23 cellular contexts compared by ENCODE assay signal in the genomic region with DNA sequence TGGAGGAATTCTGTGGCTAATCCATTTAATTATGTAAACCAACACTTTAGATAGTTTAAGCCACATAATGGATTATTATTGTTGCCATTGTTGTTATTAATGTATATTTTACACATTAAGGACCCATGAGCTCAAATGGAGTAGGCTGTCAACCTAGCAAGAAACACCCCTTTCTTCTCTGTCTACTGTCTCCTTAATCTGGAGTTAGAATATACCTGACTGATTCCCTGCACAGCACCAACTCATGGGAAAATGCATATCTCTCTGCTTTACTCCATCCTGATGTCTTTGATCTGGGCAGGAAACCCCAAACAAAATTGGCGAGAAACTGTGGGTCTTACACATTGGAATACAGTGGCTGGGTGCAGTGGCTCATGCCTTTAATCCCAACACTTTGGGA. TPM values are rescaled to one million over a fixed set of nuclear protein-coding genes. Genes with fewer than 3 reads are reported as not detected.
DNase-seq lines count a peak whose midpoint lies in the region; ATAC-seq and TF ChIP-seq lines count a peak whose summit lies in the region.
"Had no signal": no experiment of that assay in that cellular context is flagged by ENCODE, and none has a peak within 500 bp of the region (broad histone marks: within the 10 kb centered on the region; RNA-seq: fewer than 3 reads in every experiment).

No MANE protein-coding gene starts in this region.

- no peak overlapping the region for H3K4me2 ChIP-seq in mesenchymal stem cell (ENCODE audit: low read length, poor library complexity, severe bottlenecking)
- H3K4me2 ChIP-seq: KMS-11 had no signal

- DNase-seq in M059J (ENCODE audit: low read depth) (peak; percentile 50), body of pancreas (no peak), mesenchymal stem cell (no peak), NCI-H1436 treated with DMSO at 0.1 percent for 48 hours (lab: John Stamatoyannopoulos, UW) (no peak), germinal center (ENCODE audit: low spot score) (no peak)
- DNase-seq: activated CD4-positive, alpha-beta T cell treated with anti-CD3 and anti-CD28 coated beads for 4 hours; activated naive CD4-positive, alpha-beta T cell; activated T-cell treated with anti-CD3 and anti-CD28 coated beads, Interleukin-2, amount 50 U/mL, for 24 hours; cortex of kidney; head of caudate nucleus; naive thymus-derived CD8-positive, alpha-beta T cell; NCI-H2171; NCI-H524; occipital lobe; Peyer's patch; stimulated activated CD4-positive, alpha-beta T cell treated with anti-CD3 and anti-CD28 coated beads, Interleukin-4, amount 100 ng/mL, for 1 hour; stimulated activated naive CD4-positive, alpha-beta T cell treated with Interleukin-2 at 50 U/mL for 16 hours; T-helper 17 cell had no signal

- H2AFZ ChIP-seq in mesenchymal stem cell (ENCODE audit: low read depth, low read length) = no peak overlapping the region

- no peak for TF ChIP-seq CTCF in body of pancreas (IDR thresholded peaks at IDR 0.05)

- H3K27ac ChIP-seq in body of pancreas (peak overlapping the region in 3 of 4 donors; percentile 36 to 67 (median 56)), mesenchymal stem cell (ENCODE audit: low read length, poor library complexity, severe bottlenecking) (peak overlapping the region; percentile 82), stomach smooth muscle (ENCODE audit: low read length) (peak overlapping the region; percentile 6)
- H3K27ac ChIP-seq: cardiac muscle cell, KMS-11, Peyer's patch had no signal

- H3K4me1 ChIP-seq in body of pancreas (peaks cover 24% of the 10 kb centered on the region), mesenchymal stem cell (ENCODE audit: control insufficient read depth, insufficient read depth, low read depth, low read length) (peaks cover 7% of the 10 kb centered on the region), stomach smooth muscle (ENCODE audit: control insufficient read depth, insufficient read depth, low read length) (peaks cover 19% of the 10 kb centered on the region)
- H3K4me1 ChIP-seq: Peyer's patch had no signal

- H3K9me3 ChIP-seq in body of pancreas = no peaks in the 10 kb centered on the region
- no peaks in the 10 kb centered on the region for H3K9me3 ChIP-seq in mesenchymal stem cell (ENCODE audit: control insufficient read depth, low read length)
- H3K9me3 ChIP-seq in stomach smooth muscle (ENCODE audit: control insufficient read depth in 2 of 2, low read length in 2 of 2) = no peaks in the 10 kb centered on the region
- H3K9me3 ChIP-seq: Peyer's patch had no signal

- intact Hi-C loops in body of pancreas (cut with DNase I) = no loop called here

- peak overlapping the region; percentile 44 for H4K91ac ChIP-seq in mesenchymal stem cell (ENCODE audit: low read length)

- no peak for TF ChIP-seq POLR2A in body of pancreas (IDR thresholded peaks at IDR 0.05)

- H2AK5ac ChIP-seq in mesenchymal stem cell (ENCODE audit: low read length, severe bottlenecking) = peak overlapping the region; percentile 83

- H2BK12ac ChIP-seq in mesenchymal stem cell (ENCODE audit: low read length in 2 of 2) = peak overlapping the region; percentile 83 to 100

- peak overlapping the region; percentile 47 for H4K8ac ChIP-seq in mesenchymal stem cell (ENCODE audit: low read length)

- H3K79me1 ChIP-seq in mesenchymal stem cell (replicated peaks; ENCODE audit: low read length, poor library complexity, severe bottlenecking) = no peaks in the 10 kb centered on the region

- no peak overlapping the region for H2BK5ac ChIP-seq in mesenchymal stem cell (ENCODE audit: low read depth, low read length, poor library complexity, severe bottlenecking)

- peak overlapping the region in 1 of 2 experiments; percentile 36 for H3K14ac ChIP-seq in mesenchymal stem cell (ENCODE audit: low read length in 2 of 2)

- no peak overlapping the region for H3K23ac ChIP-seq in mesenchymal stem cell (ENCODE audit: low read length in 2 of 2)

- peak overlapping the region; percentile 64 to 70 for H3K18ac ChIP-seq in mesenchymal stem cell (ENCODE audit: low read depth in 1 of 2, low read length in 2 of 2)

- no peak overlapping the region for H2BK15ac ChIP-seq in mesenchymal stem cell (ENCODE audit: low read depth, poor library complexity, severe bottlenecking)

- H3K4me3 ChIP-seq in body of pancreas = no peak overlapping the region
- no peak overlapping the region for H3K4me3 ChIP-seq in mesenchymal stem cell (ENCODE audit: insufficient read depth in 1 of 2, low read depth in 1 of 2, low read length in 2 of 2)
- no peak overlapping the region for H3K4me3 ChIP-seq in stomach smooth muscle (ENCODE audit: low read length in 2 of 2)
- H3K4me3 ChIP-seq: cardiac muscle cell, Peyer's patch had no signal

- peak overlapping the region in 1 of 2 experiments; percentile 7 for H3K4ac ChIP-seq in mesenchymal stem cell (ENCODE audit: low read depth in 1 of 2, low read length in 2 of 2)

- WGBS in body of pancreas, 2 donors = 93 to 96% methylated on average over 1 of the region's 1 CpG
- WGBS in mesenchymal stem cell = 80% methylated on average over 1 of the region's 1 CpG

- H3K27me3 ChIP-seq in body of pancreas (no peaks in the 10 kb centered on the region), mesenchymal stem cell (ENCODE audit: control insufficient read depth in 1 of 2, insufficient read depth in 1 of 2, low read length in 2 of 2) (no peaks in the 10 kb centered on the region), stomach smooth muscle (ENCODE audit: control insufficient read depth in 1 of 2, insufficient read depth in 2 of 2, low read length in 2 of 2) (no peaks in the 10 kb centered on the region)
- H3K27me3 ChIP-seq: cardiac muscle cell, Peyer's patch had no signal

- no peak for ATAC-seq in body of pancreas
- no peak for ATAC-seq in GM18511 (IDR thresholded peaks at IDR 0.05; ENCODE audit: unreplicated experiment)
- no peak for ATAC-seq in HG02759 (IDR thresholded peaks at IDR 0.05; ENCODE audit: unreplicated experiment)
- ATAC-seq: naive thymus-derived CD8-positive, alpha-beta T cell; T-helper 17 cell had no signal

- H2BK120ac ChIP-seq in mesenchymal stem cell (ENCODE audit: low read depth, low read length) = peak overlapping the region; percentile 87

- H3K36me3 ChIP-seq in body of pancreas (replicated peaks in 1 of 2; ENCODE audit: insufficient read depth in 1 of 2, low read depth in 2 of 2) (no peaks in the 10 kb centered on the region), mesenchymal stem cell (ENCODE audit: control insufficient read depth in 1 of 2, insufficient read depth in 2 of 2, low read depth in 1 of 2, low read length in 2 of 2) (no peaks in the 10 kb centered on the region), stomach smooth muscle (ENCODE audit: control insufficient read depth in 2 of 2, insufficient read depth in 2 of 2, low read length in 2 of 2) (no peaks in the 10 kb centered on the region)
- H3K36me3 ChIP-seq: cardiac muscle cell, Peyer's patch had no signal

- H3K9ac ChIP-seq in mesenchymal stem cell (ENCODE audit: low read length) = peak overlapping the region; percentile 48
- H3K9ac ChIP-seq in stomach smooth muscle (ENCODE audit: low read length in 2 of 2) = no peak overlapping the region
- H3K9ac ChIP-seq: KMS-11 had no signal

RNA-seq across cellular contexts. Expression of a gene that starts 24.0 kb away (rescaled TPM):
- 5.7 and 10.4 TPM in 2 replicates for total RNA-seq in M059J (2014; rRNA removed; shearing (Covaris generic))
- 10 to 100 TPM; 20.8 to 54.7 TPM for total RNA-seq in body of pancreas
- polyA plus RNA-seq in mesenchymal stem cell (2013, experiment 1 of 2) = 12.5 TPM
- 11.9 TPM for polyA plus RNA-seq in mesenchymal stem cell (2013, experiment 2 of 2)

Comparison
In these comparisons a context has a peak if more than half of its experiments do, and no peak if none do; other contexts are left out.
1. H3K27ac ChIP-seq: peak in every context shown above with its lines; median percentile 82 in mesenchymal stem cell; 56 in body of pancreas; 6 in stomach smooth muscle.